ENCODE assay signal across 22 cellular contexts in the genomic region with DNA sequence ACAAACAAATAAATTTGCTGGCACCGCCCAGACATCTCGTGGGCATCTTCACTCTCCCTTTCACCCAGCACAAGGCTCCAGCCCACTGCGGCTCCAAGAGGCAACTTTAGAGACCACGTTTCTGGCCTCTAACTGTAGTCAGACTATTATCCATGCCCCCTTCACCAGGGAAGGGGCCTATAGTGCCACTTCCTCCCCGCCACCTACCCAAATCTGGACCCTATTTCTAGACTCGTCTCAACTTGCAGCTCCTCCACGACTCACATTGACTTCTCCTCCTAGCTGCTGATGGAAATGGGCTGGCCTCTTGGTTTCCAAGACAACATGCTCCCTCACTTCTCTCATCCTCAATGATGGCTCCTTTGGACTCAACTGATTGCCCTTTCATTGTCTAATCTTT. TPM values are rescaled to one million over a fixed set of nuclear protein-coding genes. Genes with fewer than 3 reads are reported as not detected.
DNase-seq lines count a peak whose midpoint lies in the region; ATAC-seq, FAIRE-seq and TF ChIP-seq lines count a peak whose summit lies in the region.
"Had no signal": no experiment of that assay in that cellular context is flagged by ENCODE, and none has a peak within 500 bp of the region (broad histone marks: within the 10 kb centered on the region; RNA-seq: fewer than 3 reads in every experiment).

No MANE protein-coding gene starts in this region.

- no peaks in the 10 kb centered on the region for H3K4me1 Mint-ChIP-seq in activated naive CD8-positive, alpha-beta T cell treated with anti-CD3 and anti-CD28 coated beads for 36 hours
- no peaks in the 10 kb centered on the region for H3K4me1 Mint-ChIP-seq in activated naive CD8-positive, alpha-beta T cell treated with anti-CD3 and anti-CD28 coated beads, Interleukin-2, amount 50 U/mL, for 24 hours
- no peaks in the 10 kb centered on the region for H3K4me1 Mint-ChIP-seq in progenitor cell of endocrine pancreas (ENCODE audit: low read depth)
- no peaks in the 10 kb centered on the region for H3K4me1 Mint-ChIP-seq in stimulated activated naive B cell treated with anti-CD40 and anti-IgM and Interleukin-4, amounts not matched to agents 10 μg/mL and 1 μg/mL and 100 μg/mL, for 72 hours

- no peak for TF ChIP-seq POLR2A in K562 (conservative IDR thresholded peaks at IDR 0.05)

- H3K4me1 ChIP-seq in K562 (replicated peaks in 1 of 2; ENCODE audit: control insufficient read depth in 2 of 2, insufficient read depth in 2 of 2, low read length in 2 of 2) = peaks cover 9% of the 10 kb centered on the region in 2 experiments; a peak in 4 of 5 replicates
- H3K4me1 ChIP-seq: A549, HAP-1 had no signal

- peaks cover 2% of the 10 kb centered on the region for H3K9me1 ChIP-seq in K562 (ENCODE audit: control insufficient read depth, insufficient read depth, low read length)

- no peaks in the 10 kb centered on the region for H3K36me3 ChIP-seq in K562 (ENCODE audit: control insufficient read depth, insufficient read depth, low read length)
- H3K36me3 ChIP-seq: HAP-1 had no signal

- H3K4me3 Mint-ChIP-seq in activated naive CD8-positive, alpha-beta T cell treated with anti-CD3 and anti-CD28 coated beads for 36 hours = no peak overlapping the region
- H3K4me3 Mint-ChIP-seq in activated naive CD8-positive, alpha-beta T cell treated with anti-CD3 and anti-CD28 coated beads, Interleukin-2, amount 50 U/mL, for 24 hours = no peak overlapping the region
- H3K4me3 Mint-ChIP-seq in progenitor cell of endocrine pancreas (ENCODE audit: low read depth) = no peak overlapping the region
- H3K4me3 Mint-ChIP-seq in stimulated activated naive B cell treated with anti-CD40 and anti-IgM and Interleukin-4, amounts not matched to agents 10 μg/mL and 1 μg/mL and 100 μg/mL, for 72 hours = no peak overlapping the region
- H3K4me3 Mint-ChIP-seq: CD4-positive, alpha-beta memory T cell; HFFc6 had no signal

- H3K4me2 ChIP-seq in K562 (ENCODE audit: insufficient read depth, low read length) = no peak overlapping the region
- H3K4me2 ChIP-seq: A549 had no signal

- TF ChIP-seq EP300 in K562 (IDR thresholded peaks at IDR 0.05; ENCODE audit: low read length) = no peak

- no peaks in the 10 kb centered on the region for H3K9me3 Mint-ChIP-seq in activated naive CD8-positive, alpha-beta T cell treated with anti-CD3 and anti-CD28 coated beads for 36 hours
- no peaks in the 10 kb centered on the region for H3K9me3 Mint-ChIP-seq in activated naive CD8-positive, alpha-beta T cell treated with anti-CD3 and anti-CD28 coated beads, Interleukin-2, amount 50 U/mL, for 24 hours
- H3K9me3 Mint-ChIP-seq in progenitor cell of endocrine pancreas (ENCODE audit: low read depth) = no peaks in the 10 kb centered on the region
- H3K9me3 Mint-ChIP-seq in stimulated activated naive B cell treated with anti-CD40 and anti-IgM and Interleukin-4, amounts not matched to agents 10 μg/mL and 1 μg/mL and 100 μg/mL, for 72 hours = no peaks in the 10 kb centered on the region
- H3K9me3 Mint-ChIP-seq: HFFc6 had no signal

- intact Hi-C loops in K562 (cut with micrococcal nuclease) = loop anchor here (2.0 kb wide), 1 partner anchor 203 kb away; no protein-coding TSS in a partner anchor

- H3K27me3 ChIP-seq in K562 (ENCODE audit: control insufficient read depth in 2 of 2, insufficient read depth in 2 of 2, low read length in 2 of 2) = no peaks in the 10 kb centered on the region

- H3K36me3 Mint-ChIP-seq in activated naive CD8-positive, alpha-beta T cell treated with anti-CD3 and anti-CD28 coated beads for 36 hours = no peaks in the 10 kb centered on the region
- no peaks in the 10 kb centered on the region for H3K36me3 Mint-ChIP-seq in activated naive CD8-positive, alpha-beta T cell treated with anti-CD3 and anti-CD28 coated beads, Interleukin-2, amount 50 U/mL, for 24 hours (ENCODE audit: low read depth)
- H3K36me3 Mint-ChIP-seq in progenitor cell of endocrine pancreas (ENCODE audit: insufficient read depth) = no peaks in the 10 kb centered on the region
- H3K36me3 Mint-ChIP-seq in stimulated activated naive B cell treated with anti-CD40 and anti-IgM and Interleukin-4, amounts not matched to agents 10 μg/mL and 1 μg/mL and 100 μg/mL, for 72 hours = no peaks in the 10 kb centered on the region
- H3K36me3 Mint-ChIP-seq: CD4-positive, alpha-beta memory T cell had no signal

- H3K9me3 ChIP-seq in K562 (replicated peaks; ENCODE audit: control insufficient read depth, insufficient read depth, low read depth, low read length) = no peaks in the 10 kb centered on the region
- H3K9me3 ChIP-seq: A549, Caco-2, HAP-1 had no signal

- POLR2A ChIA-PET in K562 (lab: Yijun Ruan, JAX) = no interaction called here

- TF ChIP-seq CTCF in K562 (IDR thresholded peaks at IDR 0.05 in 2 of 3, conservative IDR thresholded peaks at IDR 0.05 in 1 of 3; ENCODE audit: insufficient read depth in 2 of 3, low read depth in 1 of 3, low read length in 3 of 3) (no peak), progenitor cell of endocrine pancreas (IDR thresholded peaks at IDR 0.05; ENCODE audit: unreplicated experiment) (no peak), GM13977 (IDR thresholded peaks at IDR 0.05; ENCODE audit: extremely low read depth, insufficient read depth, missing control alignments) (no peak)

- no peak overlapping the region for H3K27ac ChIP-seq in K562 (ENCODE audit: extremely low read depth, low read depth, low read length)
- H3K27ac ChIP-seq: A549 had no signal

- H2AFZ ChIP-seq in K562 (ENCODE audit: low read depth, low read length) = no peak overlapping the region

- no peaks in the 10 kb centered on the region for H3K79me2 ChIP-seq in K562 (ENCODE audit: control insufficient read depth, insufficient read depth, low read length)

- no peaks in the 10 kb centered on the region for H4K20me1 ChIP-seq in K562 (replicated peaks; ENCODE audit: control insufficient read depth, insufficient read depth, low read length)

- DNase-seq in activated naive CD8-positive, alpha-beta T cell treated with anti-CD3 and anti-CD28 coated beads for 36 hours = no peak
- no peak for DNase-seq in activated naive CD8-positive, alpha-beta T cell treated with anti-CD3 and anti-CD28 coated beads, Interleukin-2, amount 50 U/mL, for 24 hours
- no peak for DNase-seq in K562 (ENCODE audit: extremely low read depth in 1 of 4, low spot score in 3 of 4)
- DNase-seq in progenitor cell of endocrine pancreas (ENCODE audit: low spot score, unreplicated experiment) = no peak
- no peak for DNase-seq in GM13977 (ENCODE audit: low spot score)
- DNase-seq in stimulated activated naive B cell treated with anti-CD40 and anti-IgM and Interleukin-4, amounts not matched to agents 10 μg/mL and 1 μg/mL and 100 μg/mL, for 72 hours = no peak
- DNase-seq in foreskin melanocyte = no peak
- DNase-seq: 8988T; C1 segment of cervical spinal cord; CD4-positive, alpha-beta memory T cell; DMS153; DND-41; GOT3; HFFc6 had no signal

- CTCF ChIA-PET in K562 (lab: Yijun Ruan, JAX; ENCODE audit: low intra/inter-chr PET ratio) = interaction anchor here (0.5 kb wide), 1 partner anchor 196 kb away, joined by 3 read pairs; no protein-coding TSS in a partner anchor

- H3K4me3 ChIP-seq in K562 = no peak overlapping the region
- H3K4me3 ChIP-seq: A549, HAP-1 had no signal

- in situ Hi-C loops in K562 (cut with MboI) (no loop called here), GM13977 (cut with MboI; ENCODE audit: low pct_unique_long_range_greater_than_20kb, low sequenced_read_pairs, unreplicated experiment) (no loop called here)

- no peak for TF ChIP-seq RAD21 in K562 (CRISPR knock-in tag; conservative IDR thresholded peaks at IDR 0.05 in 1 of 2, IDR thresholded peaks at IDR 0.05 in 1 of 2)

- ATAC-seq in activated naive CD8-positive, alpha-beta T cell treated with anti-CD3 and anti-CD28 coated beads, Interleukin-2, amount 50 U/mL, for 24 hours = no peak
- no peak for ATAC-seq in K562
- no peak for ATAC-seq in stimulated activated naive B cell treated with anti-CD40 and anti-IgM and Interleukin-4, amounts not matched to agents 10 μg/mL and 1 μg/mL and 100 μg/mL, for 72 hours (replicated peaks)

- 50% methylated on average over 6 of the region's 7 CpGs for WGBS in K562 (ENCODE audit: insufficient coverage, low coverage, missing lambda C conversion rate)

- no peaks in the 10 kb centered on the region for H3K27me3 Mint-ChIP-seq in activated naive CD8-positive, alpha-beta T cell treated with anti-CD3 and anti-CD28 coated beads for 36 hours
- no peaks in the 10 kb centered on the region for H3K27me3 Mint-ChIP-seq in activated naive CD8-positive, alpha-beta T cell treated with anti-CD3 and anti-CD28 coated beads, Interleukin-2, amount 50 U/mL, for 24 hours
- H3K27me3 Mint-ChIP-seq in progenitor cell of endocrine pancreas = peaks cover 42% of the 10 kb centered on the region
- peaks cover 32 to 34% of the 10 kb centered on the region in 2 donors for H3K27me3 Mint-ChIP-seq in stimulated activated naive B cell treated with anti-CD40 and anti-IgM and Interleukin-4, amounts not matched to agents 10 μg/mL and 1 μg/mL and 100 μg/mL, for 72 hours

- peak overlapping the region; percentile 19 for H3K27ac Mint-ChIP-seq in activated naive CD8-positive, alpha-beta T cell treated with anti-CD3 and anti-CD28 coated beads for 36 hours
- H3K27ac Mint-ChIP-seq in activated naive CD8-positive, alpha-beta T cell treated with anti-CD3 and anti-CD28 coated beads, Interleukin-2, amount 50 U/mL, for 24 hours = no peak overlapping the region
- H3K27ac Mint-ChIP-seq in progenitor cell of endocrine pancreas = peak overlapping the region; percentile 51
- H3K27ac Mint-ChIP-seq in stimulated activated naive B cell treated with anti-CD40 and anti-IgM and Interleukin-4, amounts not matched to agents 10 μg/mL and 1 μg/mL and 100 μg/mL, for 72 hours = no peak overlapping the region
- H3K27ac Mint-ChIP-seq: HFFc6 had no signal

- no peak overlapping the region for H3K9ac ChIP-seq in K562 (ENCODE audit: insufficient read depth in 1 of 2, low read depth in 2 of 2, low read length in 2 of 2)

- no TSS peak for BruUV-seq in K562 (replicated peaks; lab: Mats Ljungman, UMichigan)

- FAIRE-seq in K562 (lab: Jason Lieb, UNC) = no peak
- FAIRE-seq: A549, G401.6, GM12892, GM18507, H54 had no signal

RNA-seq across cellular contexts. Expression of a gene that starts 12.3 kb away (rescaled TPM):
- total RNA-seq in activated naive CD8-positive, alpha-beta T cell treated with anti-CD3 and anti-CD28 coated beads for 36 hours = not detected
- total RNA-seq in K562 (2011; cell fraction: chromatin; rRNA removed; ENCODE audit: low replicate concordance) = not detected in 2 replicates
- total RNA-seq in K562 (2011; cell fraction: nucleolus; rRNA removed) = not detected in 2 replicates
- total RNA-seq in K562 (2011; cell fraction: nucleoplasm; rRNA removed) = not detected in 2 replicates
- total RNA-seq in K562 (2014; rRNA removed) = not detected in 2 replicates
- total RNA-seq in K562 (2014; rRNA removed; fragmentation: Illumina TruSeq; extraction: Trizol) = not detected in 2 replicates
- total RNA-seq in K562 (2015; rRNA removed; fragmentation: Illumina TruSeq; extraction: Trizol) = 0.11 and 0.18 TPM in 2 replicates
- total RNA-seq in K562 (2021) = not detected in 2 replicates
- polyA plus RNA-seq in K562 (2011; rRNA removed) = not detected in 2 replicates
- polyA plus RNA-seq in K562 (2011; cell fraction: cytosol; rRNA removed) = not detected in 2 replicates
- polyA plus RNA-seq in K562 (2011; cell fraction: nucleus; rRNA removed) = not detected in 2 replicates
- polyA plus RNA-seq in K562 (2012) = 0.33 TPM in 1 of 2 replicates, not detected in the other
- not detected in 2 replicates for polyA plus RNA-seq in K562 (2014; fragmentation: Illumina TruSeq; extraction: Trizol)
- not detected for polyA plus RNA-seq in K562 (2014; fragmentation: Nextera tagmentation; extraction: Ambion mirVana)
- polyA plus RNA-seq in K562 (2014; rRNA removed) = not detected in 2 replicates
- polyA minus RNA-seq in K562 (2011; rRNA and poly(A)+ RNA removed) = not detected in 2 replicates
- polyA minus RNA-seq in K562 (2011; cell fraction: cytosol; rRNA and poly(A)+ RNA removed) = not detected in 2 replicates
- not detected in 2 replicates for polyA minus RNA-seq in K562 (2011; cell fraction: nucleus; rRNA and poly(A)+ RNA removed)
- not detected in 2 replicates for total RNA-seq in progenitor cell of endocrine pancreas
- total RNA-seq: HFFc6 had no signal
- polyA plus RNA-seq: A549, BJ had no signal

RNA-seq across cellular contexts. Expression of a gene that starts 15.9 kb away (rescaled TPM):
- total RNA-seq in activated naive CD8-positive, alpha-beta T cell treated with anti-CD3 and anti-CD28 coated beads for 36 hours = not detected
- not detected in 2 replicates for total RNA-seq in K562 (2011; cell fraction: chromatin; rRNA removed; ENCODE audit: low replicate concordance)
- total RNA-seq in K562 (2011; cell fraction: nucleolus; rRNA removed) = not detected in 2 replicates
- total RNA-seq in K562 (2011; cell fraction: nucleoplasm; rRNA removed) = not detected in 2 replicates
- total RNA-seq in K562 (2014; rRNA removed) = 0.04 TPM in 1 of 2 replicates, not detected in the other
- 0.04 and 0.10 TPM in 2 replicates for total RNA-seq in K562 (2014; rRNA removed; fragmentation: Illumina TruSeq; extraction: Trizol)
- total RNA-seq in K562 (2015; rRNA removed; fragmentation: Illumina TruSeq; extraction: Trizol) = 0.60 and 0.69 TPM in 2 replicates
- total RNA-seq in K562 (2021) = 0.11 TPM in 1 of 2 replicates, not detected in the other
- polyA plus RNA-seq in K562 (2011; rRNA removed) = 0.03 and 0.04 TPM in 2 replicates
- not detected in 2 replicates for polyA plus RNA-seq in K562 (2011; cell fraction: cytosol; rRNA removed)
- polyA plus RNA-seq in K562 (2011; cell fraction: nucleus; rRNA removed) = 0.06 TPM in 1 of 2 replicates, not detected in the other
- polyA plus RNA-seq in K562 (2012) = 0.42 and 0.87 TPM in 2 replicates
- polyA plus RNA-seq in K562 (2014; fragmentation: Illumina TruSeq; extraction: Trizol) = 0.06 TPM in 1 of 2 replicates, not detected in the other
- polyA plus RNA-seq in K562 (2014; fragmentation: Nextera tagmentation; extraction: Ambion mirVana) = under 1 TPM; 0.07 to 0.10 TPM
- 0.17 TPM in 1 of 2 replicates, not detected in the other for polyA plus RNA-seq in K562 (2014; rRNA removed)
- polyA minus RNA-seq in K562 (2011; rRNA and poly(A)+ RNA removed) = not detected in 2 replicates
- not detected in 2 replicates for polyA minus RNA-seq in K562 (2011; cell fraction: cytosol; rRNA and poly(A)+ RNA removed)
- not detected in 2 replicates for polyA minus RNA-seq in K562 (2011; cell fraction: nucleus; rRNA and poly(A)+ RNA removed)
- total RNA-seq in progenitor cell of endocrine pancreas = not detected in 2 replicates
- total RNA-seq: Caco-2, HFFc6 had no signal
- polyA plus RNA-seq: BJ had no signal

RNA-seq across cellular contexts. Expression of a gene that starts 35.4 kb away (rescaled TPM):
- not detected for total RNA-seq in activated naive CD8-positive, alpha-beta T cell treated with anti-CD3 and anti-CD28 coated beads for 36 hours
- not detected in 2 replicates for total RNA-seq in K562 (2011; cell fraction: chromatin; rRNA removed; ENCODE audit: low replicate concordance)
- not detected in 2 replicates for total RNA-seq in K562 (2011; cell fraction: nucleolus; rRNA removed)
- total RNA-seq in K562 (2011; cell fraction: nucleoplasm; rRNA removed) = not detected in 2 replicates
- total RNA-seq in K562 (2014; rRNA removed) = not detected in 2 replicates
- total RNA-seq in K562 (2014; rRNA removed; fragmentation: Illumina TruSeq; extraction: Trizol) = not detected in 2 replicates
- total RNA-seq in K562 (2015; rRNA removed; fragmentation: Illumina TruSeq; extraction: Trizol) = not detected in 2 replicates
- total RNA-seq in K562 (2021) = not detected in 2 replicates
- polyA plus RNA-seq in K562 (2011; rRNA removed) = not detected in 2 replicates
- polyA plus RNA-seq in K562 (2011; cell fraction: cytosol; rRNA removed) = not detected in 2 replicates
- not detected in 2 replicates for polyA plus RNA-seq in K562 (2011; cell fraction: nucleus; rRNA removed)
- polyA plus RNA-seq in K562 (2012) = 0.03 and 0.07 TPM in 2 replicates
- polyA plus RNA-seq in K562 (2014; fragmentation: Illumina TruSeq; extraction: Trizol) = not detected in 2 replicates
- polyA plus RNA-seq in K562 (2014; fragmentation: Nextera tagmentation; extraction: Ambion mirVana) = not detected
- polyA plus RNA-seq in K562 (2014; rRNA removed) = not detected in 2 replicates
- polyA minus RNA-seq in K562 (2011; rRNA and poly(A)+ RNA removed) = not detected in 2 replicates
- polyA minus RNA-seq in K562 (2011; cell fraction: cytosol; rRNA and poly(A)+ RNA removed) = not detected in 2 replicates
- not detected in 2 replicates for polyA minus RNA-seq in K562 (2011; cell fraction: nucleus; rRNA and poly(A)+ RNA removed)
- total RNA-seq in progenitor cell of endocrine pancreas = not detected in 2 replicates
- total RNA-seq: Caco-2; CD4-positive, alpha-beta memory T cell; HFFc6 had no signal
- polyA plus RNA-seq: BJ; CD4-positive, alpha-beta memory T cell had no signal

RNA-seq across cellular contexts. Expression of a gene that starts 49.6 kb away (rescaled TPM):
- total RNA-seq in activated naive CD8-positive, alpha-beta T cell treated with anti-CD3 and anti-CD28 coated beads for 36 hours = under 1 TPM; 0.14 to 0.29 TPM
- not detected in 2 replicates for total RNA-seq in K562 (2011; cell fraction: chromatin; rRNA removed; ENCODE audit: low replicate concordance)
- total RNA-seq in K562 (2011; cell fraction: nucleolus; rRNA removed) = not detected in 2 replicates
- not detected in 2 replicates for total RNA-seq in K562 (2011; cell fraction: nucleoplasm; rRNA removed)
- 0.14 TPM in 1 of 2 replicates, not detected in the other for total RNA-seq in K562 (2014; rRNA removed)
- total RNA-seq in K562 (2014; rRNA removed; fragmentation: Illumina TruSeq; extraction: Trizol) = not detected in 2 replicates
- 0.11 and 0.18 TPM in 2 replicates for total RNA-seq in K562 (2015; rRNA removed; fragmentation: Illumina TruSeq; extraction: Trizol)
- not detected in 2 replicates for total RNA-seq in K562 (2021)
- not detected in 2 replicates for polyA plus RNA-seq in K562 (2011; rRNA removed)
- not detected in 2 replicates for polyA plus RNA-seq in K562 (2011; cell fraction: cytosol; rRNA removed)
- 0.13 TPM in 1 of 2 replicates, not detected in the other for polyA plus RNA-seq in K562 (2011; cell fraction: nucleus; rRNA removed)
- polyA plus RNA-seq in K562 (2012) = 0.18 and 0.37 TPM in 2 replicates
- 0.09 TPM in 1 of 2 replicates, not detected in the other for polyA plus RNA-seq in K562 (2014; fragmentation: Illumina TruSeq; extraction: Trizol)
- polyA plus RNA-seq in K562 (2014; fragmentation: Nextera tagmentation; extraction: Ambion mirVana) = not detected
- polyA plus RNA-seq in K562 (2014; rRNA removed) = 0.13 TPM in 1 of 2 replicates, not detected in the other
- not detected in 2 replicates for polyA minus RNA-seq in K562 (2011; rRNA and poly(A)+ RNA removed)
- not detected in 2 replicates for polyA minus RNA-seq in K562 (2011; cell fraction: cytosol; rRNA and poly(A)+ RNA removed)
- not detected in 2 replicates for polyA minus RNA-seq in K562 (2011; cell fraction: nucleus; rRNA and poly(A)+ RNA removed)
- not detected in 2 replicates for total RNA-seq in progenitor cell of endocrine pancreas
- total RNA-seq: Caco-2, HFFc6 had no signal
- polyA plus RNA-seq: A549, BJ had no signal

Comparison
In these comparisons a context has a peak if more than half of its experiments do, and no peak if none do; other contexts are left out.
1. H3K27ac Mint-ChIP-seq: peak in activated naive CD8-positive, alpha-beta T cell treated with anti-CD3 and anti-CD28 coated beads for 36 hours (single experiment) and progenitor cell of endocrine pancreas (single experiment); none in activated naive CD8-positive, alpha-beta T cell treated with anti-CD3 and anti-CD28 coated beads, Interleukin-2, amount 50 U/mL, for 24 hours (single experiment) and stimulated activated naive B cell treated with anti-CD40 and anti-IgM and Interleukin-4, amounts not matched to agents 10 μg/mL and 1 μg/mL and 100 μg/mL, for 72 hours (single experiment).